In genomic region chr6:109321752-109322151, GRCh38 we compare ENCODE assay signal across 17 cellular contexts.
"Had no signal": no experiment of that assay in that cellular context is flagged by ENCODE, and none has a peak within 500 bp of the region (broad histone marks: within the 10 kb centered on the region; RNA-seq: fewer than 3 reads in every experiment).

No MANE protein-coding gene starts in this region.

- DNase-seq: dorsolateral prefrontal cortex; effector CD4-positive, alpha-beta T cell; foreskin fibroblast; gastrocnemius medialis; head of caudate nucleus; mesenchymal stem cell; mucosa of descending colon; naive B cell; pancreas; right lobe of liver; small intestine; stimulated activated CD4-positive, alpha-beta T cell treated with anti-CD3 and anti-CD28 coated beads, Interleukin-15, amount 100 ng/mL, for 24 hours; stimulated activated CD4-positive, alpha-beta T cell treated with anti-CD3 and anti-CD28 coated beads, Interleukin-2, amount 100 ng/mL, for 48 hours; stimulated activated naive B cell treated with anti-CD40 and anti-IgM and Interleukin-4, amounts not matched to agents 10 μg/mL and 1 μg/mL and 100 μg/mL, for 72 hours; transverse colon; upper lobe of right lung; uterus had no signal
